ENCODE assay signal across 1 cellular context in the genomic region with DNA sequence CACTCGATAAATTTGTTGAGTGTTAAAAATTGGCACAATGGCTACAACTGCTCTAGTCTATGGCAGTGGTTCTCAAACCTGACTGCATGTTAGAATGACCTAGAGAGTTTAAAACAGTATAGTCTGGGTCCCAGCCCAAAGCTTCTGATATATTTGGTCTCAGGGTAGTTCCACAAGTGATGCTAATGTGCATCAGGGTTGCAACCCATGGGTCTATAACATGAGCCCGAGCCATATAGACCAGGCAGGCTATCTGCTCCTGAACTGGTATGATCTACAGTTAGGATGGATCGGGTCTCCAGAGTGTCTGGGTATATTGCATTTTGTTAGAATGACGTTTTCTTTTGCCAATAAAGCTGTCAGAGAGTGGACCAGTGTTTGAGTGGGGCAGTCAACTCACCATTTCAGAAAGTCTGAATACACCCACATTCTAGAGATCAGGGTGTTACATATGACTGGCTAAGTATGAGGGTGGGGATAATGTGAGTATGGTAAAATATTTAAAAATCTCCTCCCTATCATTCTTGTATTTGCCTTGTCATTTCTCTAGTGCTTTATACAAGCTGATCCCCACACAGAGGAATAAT.
TF ChIP-seq lines count a peak whose summit lies in the region.

No MANE protein-coding gene starts in this region.

TF ChIP-seq in IMR-90, 13 proteins besides CTCF, POLR2A, EP300 and RAD21 (continued from another document):
- TF ChIP-seq SMC3 (IDR thresholded peaks at IDR 0.05; ENCODE audit: low read depth, low read length) (no peak), MXI1 (IDR thresholded peaks at IDR 0.05; ENCODE audit: borderline replicate concordance, low read depth, low read length) (no peak), RFX5 (IDR thresholded peaks at IDR 0.05; ENCODE audit: low read depth, low read length) (no peak), BHLHE40 (IDR thresholded peaks at IDR 0.05; ENCODE audit: low read depth, low read length) (no peak), CEBPB (IDR thresholded peaks at IDR 0.05; ENCODE audit: low read depth, low read length) (no peak)
- TF ChIP-seq, protein P1, sequence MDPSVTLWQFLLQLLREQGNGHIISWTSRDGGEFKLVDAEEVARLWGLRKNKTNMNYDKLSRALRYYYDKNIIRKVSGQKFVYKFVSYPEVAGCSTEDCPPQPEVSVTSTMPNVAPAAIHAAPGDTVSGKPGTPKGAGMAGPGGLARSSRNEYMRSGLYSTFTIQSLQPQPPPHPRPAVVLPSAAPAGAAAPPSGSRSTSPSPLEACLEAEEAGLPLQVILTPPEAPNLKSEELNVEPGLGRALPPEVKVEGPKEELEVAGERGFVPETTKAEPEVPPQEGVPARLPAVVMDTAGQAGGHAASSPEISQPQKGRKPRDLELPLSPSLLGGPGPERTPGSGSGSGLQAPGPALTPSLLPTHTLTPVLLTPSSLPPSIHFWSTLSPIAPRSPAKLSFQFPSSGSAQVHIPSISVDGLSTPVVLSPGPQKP (IDR thresholded peaks at IDR 0.05; ENCODE audit: borderline replicate concordance, low read depth, low read length): no peak
